Comparison of ENCODE assay signal across 8 cellular contexts in genomic region chr6:158644227-158645063, GRCh38. TPM values are rescaled to one million over a fixed set of nuclear protein-coding genes. Genes with fewer than 3 reads are reported as not detected.
DNase-seq lines count a peak whose midpoint lies in the region; ATAC-seq and TF ChIP-seq lines count a peak whose summit lies in the region.

Gene DYNLT1 (minus strand): TSS chr6:158644743. CDS start chr6:158644708, 35 bp downstream.

- peak within 1 kb of the TSS; percentile 93 for H3K4me3 ChIP-seq in SJCRH30
- peak within 1 kb of the TSS; percentile 97 for H3K4me3 ChIP-seq in neural progenitor cell

- H3K27ac ChIP-seq in SJCRH30 (peak within 1 kb of the TSS; percentile 87), foreskin keratinocyte (peak within 1 kb of the TSS; percentile 81), neural progenitor cell (peak within 1 kb of the TSS; percentile 55)

- peak within 1 kb of the TSS; percentile 78 for H3K9ac ChIP-seq in neural progenitor cell

- H3K4me1 ChIP-seq in SJCRH30 (peaks cover 12% of the 10 kb centered on the region), foreskin keratinocyte (peaks cover 43% of the 10 kb centered on the region), neural progenitor cell (peaks cover 17% of the 10 kb centered on the region)

- peaks cover 46% of the 10 kb centered on the region for H4K20me1 ChIP-seq in neural progenitor cell (ENCODE audit: low read depth)

- peak within 1 kb of the TSS; percentile 90 for H2AFZ ChIP-seq in neural progenitor cell (replicated peaks)

- no peaks in the 10 kb centered on the region for H3K27me3 ChIP-seq in SJCRH30
- no peaks in the 10 kb centered on the region for H3K27me3 ChIP-seq in foreskin keratinocyte
- peaks cover 15% of the 10 kb centered on the region for H3K27me3 ChIP-seq in neural progenitor cell

- peaks cover 24% of the 10 kb centered on the region for H3K36me3 Mint-ChIP-seq in neural progenitor cell

- H3K4me1 Mint-ChIP-seq in neural progenitor cell: peaks cover 46% of the 10 kb centered on the region

- H3K36me3 ChIP-seq in SJCRH30: 0 out of 2 replicates have a peak, but pooled peaks cover 3% of the 10 kb centered on the region
- H3K36me3 ChIP-seq in neural progenitor cell: no peaks in the 10 kb centered on the region

- no peaks in the 10 kb centered on the region for H3F3A ChIP-seq in neural progenitor cell (ENCODE audit: low read depth)

- H3K9me3 ChIP-seq in SJCRH30 (replicated peaks): no peaks in the 10 kb centered on the region
- H3K9me3 ChIP-seq in neural progenitor cell (ENCODE audit: low read depth): no peaks in the 10 kb centered on the region

- H3K9me3 Mint-ChIP-seq in neural progenitor cell: no peaks in the 10 kb centered on the region

- TF ChIP-seq CTCF in foreskin keratinocyte (conservative IDR thresholded peaks at IDR 0.05): peak; percentile 30
- no peak for TF ChIP-seq CTCF in neural progenitor cell (IDR thresholded peaks at IDR 0.05)

- H3K4me2 ChIP-seq in neural progenitor cell: peak within 1 kb of the TSS; percentile 92

- ATAC-seq in foreskin keratinocyte: peak; percentile 61

- H3K4me3 Mint-ChIP-seq in neural progenitor cell: peak within 1 kb of the TSS; percentile 99

- DNase-seq in ELR (ENCODE audit: low read depth) (peak; percentile 93), GOT3 (lab: John Stamatoyannopoulos, UW) (peak; percentile 90), LoVo (ENCODE audit: low spot score) (peak; percentile 94), SJCRH30 (peak; percentile 94 to 95), foreskin keratinocyte (peak; percentile 83 to 89), neural progenitor cell (ENCODE audit: low spot score) (peak; percentile 97), stromal cell of bone marrow (ENCODE audit: low read depth) (peak; percentile 85)
- peak; percentile 72 to 82 (median 76) for DNase-seq in activated naive CD4-positive, alpha-beta T cell (lab: John Stamatoyannopoulos, UW)

- peaks cover 4% of the 10 kb centered on the region for H3K27me3 Mint-ChIP-seq in neural progenitor cell (ENCODE audit: insufficient read depth, low read depth)

- peaks cover 46% of the 10 kb centered on the region for H3K79me2 ChIP-seq in neural progenitor cell (ENCODE audit: low read depth)

- peak within 1 kb of the TSS; percentile 86 for H3K27ac Mint-ChIP-seq in neural progenitor cell

RNA-seq across cellular contexts. Expression of gene DYNLT1, which starts in this region (rescaled TPM):
- 99.1 and 104 TPM in 2 replicates for total RNA-seq in SJCRH30 (2014; rRNA removed; shearing (Covaris generic))
- total RNA-seq in foreskin keratinocyte: 114 and 123 TPM in 2 replicates
- polyA plus RNA-seq in foreskin keratinocyte: 208 and 222 TPM in 2 replicates
- 71.1 and 82.8 TPM in 2 replicates for total RNA-seq in neural progenitor cell (ENCODE audit: low replicate concordance)

Comparison
In these comparisons a context has a peak if more than half of its experiments do, and no peak if none do; other contexts are left out.
1. Peak in every context shown above with its lines: DNase-seq, ATAC-seq, H3K4me3 ChIP-seq and H3K27ac ChIP-seq.